Comparison of ENCODE assay signal across 8 cellular contexts in the genomic region with DNA sequence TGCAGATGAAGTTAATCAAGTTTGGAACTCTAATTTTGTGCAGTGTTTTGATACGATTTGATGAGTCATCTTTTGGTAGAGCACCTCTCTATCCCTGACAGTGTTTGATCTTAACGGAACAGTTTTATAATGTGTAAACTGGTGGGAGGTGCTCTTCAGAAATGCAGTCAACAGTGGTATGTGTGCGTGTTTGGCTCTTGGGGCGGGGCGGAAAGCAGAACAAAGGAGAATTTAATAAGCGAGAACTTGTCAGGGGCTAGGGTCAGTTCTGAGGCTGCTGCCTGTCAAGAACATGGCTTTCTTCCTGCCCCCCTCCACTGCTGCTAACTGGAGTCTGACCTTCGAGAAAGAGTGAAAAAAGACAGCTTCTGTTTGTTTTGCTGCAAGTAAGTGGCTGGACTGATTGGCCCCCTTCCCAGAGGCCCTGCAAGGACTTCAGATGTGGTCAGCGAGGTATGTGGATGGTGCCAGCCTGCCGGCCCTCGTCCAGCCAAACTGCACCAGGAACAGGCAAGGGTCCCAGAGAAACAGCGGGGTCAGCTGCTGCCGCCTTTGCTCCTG. TPM values are rescaled to one million over a fixed set of nuclear protein-coding genes. Genes with fewer than 3 reads are reported as not detected.
DNase-seq lines count a peak whose midpoint lies in the region; ATAC-seq and TF ChIP-seq lines count a peak whose summit lies in the region.

No MANE protein-coding gene starts in this region.

- ATAC-seq in HG03175 (IDR thresholded peaks at IDR 0.05; ENCODE audit: unreplicated experiment) (no peak), GM21515 (IDR thresholded peaks at IDR 0.05; ENCODE audit: unreplicated experiment) (no peak)

- H3K4me1 Mint-ChIP-seq in HFFc6 (ENCODE audit: low read depth), result peaks cover 40% of the 10 kb centered on the region
- H3K4me1 Mint-ChIP-seq in mesothelial cell of epicardium, result peaks cover 46% of the 10 kb centered on the region

- H3K4me3 ChIP-seq in coronary artery, result peak overlapping the region; percentile 15

- peak overlapping the region; percentile 35 for H3K4me3 Mint-ChIP-seq in HFFc6
- peak overlapping the region; percentile 6 for H3K4me3 Mint-ChIP-seq in mesothelial cell of epicardium

- H3K27me3 Mint-ChIP-seq in HFFc6 (ENCODE audit: insufficient read depth) (peaks cover 1% of the 10 kb centered on the region; the same call in 1 of the 2 replicates), mesothelial cell of epicardium (ENCODE audit: low read depth) (no peaks in the 10 kb centered on the region)

- no peak for TF ChIP-seq CTCF in HFFc6 (IDR thresholded peaks at IDR 0.05)
- no peak for TF ChIP-seq CTCF in coronary artery (IDR thresholded peaks at IDR 0.05)
- TF ChIP-seq CTCF in mesothelial cell of epicardium (IDR thresholded peaks at IDR 0.05; ENCODE audit: unreplicated experiment), result no peak

- peak overlapping the region; percentile 73 for H3K27ac Mint-ChIP-seq in HFFc6
- peak overlapping the region; percentile 94 for H3K27ac Mint-ChIP-seq in mesothelial cell of epicardium

- DNase-seq in HFFc6 (peak; percentile 71), coronary artery (ENCODE audit: low spot score) (peak; percentile 86), mesothelial cell of epicardium (ENCODE audit: low spot score in 2 of 2, unreplicated experiment in 2 of 2) (peak in 1 of 2 experiments; percentile 47), CD1c-positive myeloid dendritic cell (ENCODE audit: extremely low spot score) (no peak)
- peak; percentile 62 for DNase-seq in activated CD4-positive, alpha-beta T cell treated with anti-CD3 and anti-CD28 coated beads, Interleukin-2, amount 50 U/mL, for 1 hour
- peak; percentile 42 for DNase-seq in stimulated activated CD8-positive, alpha-beta memory T cell treated with anti-CD3 and anti-CD28 coated beads, Interleukin-4, amount 100 ng/mL, for 24 hours (ENCODE audit: low read depth)

- no peaks in the 10 kb centered on the region for H3K9me3 Mint-ChIP-seq in HFFc6
- H3K9me3 Mint-ChIP-seq in mesothelial cell of epicardium, result no peaks in the 10 kb centered on the region

- peak overlapping the region; percentile 77 to 80 for H3K27ac ChIP-seq in coronary artery

- H3K36me3 Mint-ChIP-seq in HFFc6 (ENCODE audit: low read depth) (peaks cover 24% of the 10 kb centered on the region), mesothelial cell of epicardium (peaks cover 13% of the 10 kb centered on the region)

RNA-seq across cellular contexts. Expression of a gene that starts 40.8 kb away (rescaled TPM):
- total RNA-seq in HFFc6 (2021; fragmentation: NEBNext Ultra II Directional; extraction: Animal tissue kit (Norgen Biotek cat#: 25700)), result 10 to 100 TPM in 2 of 6 experiments, 1 to 10 TPM in 4; 8.6 to 10.9 (median 9.6) TPM
- 19.1 to 19.6 TPM (median 19.5 TPM) in 3 replicates for total RNA-seq in mesothelial cell of epicardium

RNA-seq across cellular contexts. Expression of a gene that starts 59.6 kb away (rescaled TPM):
- total RNA-seq in HFFc6 (2021; fragmentation: NEBNext Ultra II Directional; extraction: Animal tissue kit (Norgen Biotek cat#: 25700)), result 100 to 1,000 TPM; 158 to 181 (median 175) TPM
- 137 to 141 TPM (median 138 TPM) in 3 replicates for total RNA-seq in mesothelial cell of epicardium
